8 cellular contexts compared by ENCODE assay signal in genomic region chr1:47710075-47711071, GRCh38.
DNase-seq lines count a peak whose midpoint lies in the region; ATAC-seq, FAIRE-seq and TF ChIP-seq lines count a peak whose summit lies in the region.

No MANE protein-coding gene starts in this region.

- peaks cover 36 to 89% (median 75%) of the 10 kb centered on the region in 5 donors for H3K27me3 ChIP-seq in subcutaneous abdominal adipose tissue (ENCODE audit: control insufficient read depth in 5 of 5, insufficient read depth in 4 of 5, low read length in 5 of 5)

- H3K4me3 ChIP-seq in GM12875 (ENCODE audit: low read depth, low read length) (no peak overlapping the region), subcutaneous abdominal adipose tissue (ENCODE audit: low read depth in 1 of 5, low read length in 5 of 5) (peak overlapping the region in 4 of 5 donors; percentile 11 to 57 (median 42))

- H3K4me3 Mint-ChIP-seq in neural crest cell: peak overlapping the region; percentile 79

- peaks cover 37% of the 10 kb centered on the region for H3K4me1 Mint-ChIP-seq in neural crest cell

- H3K27me3 Mint-ChIP-seq in neural crest cell (ENCODE audit: low read depth): peaks cover 95% of the 10 kb centered on the region

- TF ChIP-seq CTCF in GM12875 (IDR thresholded peaks at IDR 0.05; ENCODE audit: borderline replicate concordance, insufficient read depth, low read depth, low read length) (peak; percentile 100), neural crest cell (conservative IDR thresholded peaks at IDR 0.05) (peak; percentile 99)

- H3K27ac ChIP-seq in subcutaneous abdominal adipose tissue (ENCODE audit: low read depth, low read length): no peak overlapping the region

- H3K9me3 ChIP-seq in subcutaneous abdominal adipose tissue (ENCODE audit: control insufficient read depth in 5 of 5, low read length in 5 of 5): no peaks in the 10 kb centered on the region

- no peaks in the 10 kb centered on the region for H3K9me3 Mint-ChIP-seq in neural crest cell

- no peaks in the 10 kb centered on the region for H3K36me3 Mint-ChIP-seq in neural crest cell (ENCODE audit: low read depth)

- FAIRE-seq in RCC 7860 (lab: Jason Lieb, UNC): no peak

- H3K9ac ChIP-seq in subcutaneous abdominal adipose tissue (ENCODE audit: low read length in 5 of 5): peak overlapping the region in 1 of 5 donors; percentile 30

- peak; percentile 8 for DNase-seq in RCC 7860 (ENCODE audit: low spot score)
- DNase-seq in activated gamma-delta T cell treated with anti-CD3 and anti-CD28 coated beads, Interleukin-2, amount 50 U/mL, for 16 hours (ENCODE audit: low read depth): peak; percentile 33
- peak; percentile 56 for DNase-seq in foreskin melanocyte
- DNase-seq in neural crest cell (ENCODE audit: low read depth, low spot score): peak; percentile 93

- no peaks in the 10 kb centered on the region for H3K36me3 ChIP-seq in subcutaneous abdominal adipose tissue (ENCODE audit: control insufficient read depth in 5 of 5, insufficient read depth in 5 of 5, low read length in 5 of 5)

- peak; percentile 60 for ATAC-seq in HG03442 (IDR thresholded peaks at IDR 0.05; ENCODE audit: unreplicated experiment)
- no peak for ATAC-seq in HG02884 (IDR thresholded peaks at IDR 0.05; ENCODE audit: unreplicated experiment)

- no peak overlapping the region for H3K27ac Mint-ChIP-seq in neural crest cell (ENCODE audit: unreplicated experiment)

- peaks cover 0 to 32% (median 26%) of the 10 kb centered on the region in 5 donors for H3K4me1 ChIP-seq in subcutaneous abdominal adipose tissue (ENCODE audit: control insufficient read depth in 5 of 5, insufficient read depth in 5 of 5, low read length in 5 of 5)

Comparison
In these comparisons a context has a peak if more than half of its experiments do, and no peak if none do; other contexts are left out.
1. DNase-seq: peak in every context shown above with its lines; median percentile 93 in neural crest cell; 56 in foreskin melanocyte; 33 in activated gamma-delta T cell treated with anti-CD3 and anti-CD28 coated beads, Interleukin-2, amount 50 U/mL, for 16 hours; 8 in RCC 7860.